In genomic region chr4:53840643-53841042, GRCh38 we compare ENCODE assay signal across 28 cellular contexts.
DNase-seq lines count a peak whose midpoint lies in the region; ATAC-seq and TF ChIP-seq lines count a peak whose summit lies in the region.
"Had no signal": no experiment of that assay in that cellular context is flagged by ENCODE, and none has a peak within 500 bp of the region (broad histone marks: within the 10 kb centered on the region; RNA-seq: fewer than 3 reads in every experiment).

No MANE protein-coding gene starts in this region.

- no TSS peak for BruUV-seq in IMR-90 (replicated peaks; lab: Mats Ljungman, UMichigan)

- no peak overlapping the region for H2BK20ac ChIP-seq in IMR-90 (ENCODE audit: low read depth, low read length)

- CTCF ChIA-PET in IMR-90 (lab: Yijun Ruan, JAX) = no interaction called here

- H3K79me2 ChIP-seq in fibroblast of lung (ENCODE audit: control insufficient read depth, insufficient read depth, low read length) = no peaks in the 10 kb centered on the region

- no peak overlapping the region for H4K8ac ChIP-seq in IMR-90 (ENCODE audit: low read depth in 2 of 2, low read length in 2 of 2)

- peaks cover 10% of the 10 kb centered on the region for H3K4me1 Mint-ChIP-seq in mesothelial cell of epicardium
- H3K4me1 Mint-ChIP-seq: activated naive CD8-positive, alpha-beta T cell treated with anti-CD3 and anti-CD28 coated beads, Interleukin-2, amount 10 ng/mL, durations not matched to agents 7 days and 5 days; brain; CD4-positive, CD25-positive, alpha-beta regulatory T cell had no signal

- no peak overlapping the region for H2AFZ ChIP-seq in IMR-90 (replicated peaks; ENCODE audit: low read length, poor library complexity)
- no peak overlapping the region for H2AFZ ChIP-seq in fibroblast of lung (ENCODE audit: low read length)
- H2AFZ ChIP-seq: GM23248 had no signal

- H3K4me3 Mint-ChIP-seq in mesothelial cell of epicardium = no peak overlapping the region
- H3K4me3 Mint-ChIP-seq: activated CD8-positive, alpha-beta T cell treated with anti-CD3 and anti-CD28 coated beads, Interleukin-2, amount 10 ng/mL, durations not matched to agents 7 days and 5 days; activated naive CD8-positive, alpha-beta T cell treated with anti-CD3 and anti-CD28 coated beads, Interleukin-2, amount 10 ng/mL, durations not matched to agents 7 days and 5 days; brain; CD4-positive, CD25-positive, alpha-beta regulatory T cell; type B pancreatic cell had no signal

- in situ Hi-C loops in IMR-90 (cut with MboI; ENCODE audit: low sequenced_read_pairs) = no loop called here

- H3K9me3 ChIP-seq in IMR-90 (ENCODE audit: control insufficient read depth, insufficient read depth, low read length) (no peaks in the 10 kb centered on the region), RWPE2 (ENCODE audit: severe bottlenecking) (no peaks in the 10 kb centered on the region), fibroblast of lung (ENCODE audit: control insufficient read depth, insufficient read depth, low read depth, low read length) (no peaks in the 10 kb centered on the region)
- H3K9me3 ChIP-seq: colonic mucosa, neutrophil, prostate gland had no signal

- no peak overlapping the region for H2BK120ac ChIP-seq in IMR-90 (ENCODE audit: low read depth, low read length)

- peaks cover 6% of the 10 kb centered on the region for H3K9me3 Mint-ChIP-seq in mesothelial cell of epicardium
- H3K9me3 Mint-ChIP-seq: type B pancreatic cell had no signal

- H3K4me2 ChIP-seq in IMR-90 (ENCODE audit: low read depth, low read length) = peak overlapping the region; percentile 36
- no peak overlapping the region for H3K4me2 ChIP-seq in fibroblast of lung (ENCODE audit: extremely low read depth, insufficient read depth, low read length)

- peak overlapping the region; percentile 29 for H2BK5ac ChIP-seq in IMR-90 (ENCODE audit: low read depth, low read length, poor library complexity, severe bottlenecking)

- WGBS in IMR-90 (ENCODE audit: extremely low coverage in 2 of 2, insufficient read length in 1 of 2), 2 experiments = no CpG with 5 or more reads among the region's 2 CpGs

- H3K56ac ChIP-seq in IMR-90 (ENCODE audit: extremely low read depth, insufficient read depth, low read length) = no peak overlapping the region

- H3K27me3 Mint-ChIP-seq in mesothelial cell of epicardium (ENCODE audit: low read depth) = no peaks in the 10 kb centered on the region

- H4K20me1 ChIP-seq in IMR-90 (ENCODE audit: insufficient read depth, low read length) (no peaks in the 10 kb centered on the region), fibroblast of lung (ENCODE audit: control insufficient read depth, extremely low read depth, insufficient read depth, low read length) (no peaks in the 10 kb centered on the region)

- DNase-seq in IMR-90 (peak; percentile 77), RWPE2 (ENCODE audit: low spot score) (no peak), fibroblast of lung (ENCODE audit: low read depth in 2 of 2) (peak; percentile 33 to 62), omental fat pad (ENCODE audit: low spot score) (no peak), dorsolateral prefrontal cortex (no peak), mesothelial cell of epicardium (ENCODE audit: low spot score in 2 of 2, unreplicated experiment in 2 of 2) (no peak)
- DNase-seq: activated CD8-positive, alpha-beta T cell treated with anti-CD3 and anti-CD28 coated beads, Interleukin-2, amount 10 ng/mL, durations not matched to agents 7 days and 5 days; activated effector memory CD4-positive, alpha-beta T cell treated with anti-CD3 and anti-CD28 coated beads, Interleukin-2, amount 50 U/mL, for 16 hours; activated naive CD8-positive, alpha-beta T cell treated with anti-CD3 and anti-CD28 coated beads, Interleukin-2, amount 10 ng/mL, durations not matched to agents 7 days and 5 days; activated T-cell treated with anti-CD3 and anti-CD28 coated beads for 4 hours; CD4-positive, CD25-positive, alpha-beta regulatory T cell; colonic mucosa; esophagus squamous epithelium; GM23248; Kasumi-1; NCI-H1092 treated with DMSO at 0.1 percent for 48 hours; NCI-H1930; NCI-H345; NCI-H774; SHP77 treated with DMSO at 0.1 percent for 48 hours had no signal

- H2BK15ac ChIP-seq in IMR-90 (ENCODE audit: low read depth, low read length) = no peak overlapping the region; the same call in 2 of the 3 replicates

- H3K36me3 ChIP-seq in IMR-90 (ENCODE audit: control insufficient read depth, insufficient read depth, low read length) = no peaks in the 10 kb centered on the region
- H3K36me3 ChIP-seq in RWPE2 (ENCODE audit: low read depth) = no peaks in the 10 kb centered on the region
- H3K36me3 ChIP-seq in fibroblast of lung (ENCODE audit: control insufficient read depth, insufficient read depth, low read length) = no peaks in the 10 kb centered on the region
- H3K36me3 ChIP-seq: colonic mucosa, esophagus squamous epithelium, neutrophil, prostate gland had no signal

- no peak overlapping the region for H3K14ac ChIP-seq in IMR-90 (replicated peaks; ENCODE audit: low read depth, low read length)

- no peak overlapping the region for H3K23ac ChIP-seq in IMR-90 (ENCODE audit: low read depth, low read length)

- H3K4me1 ChIP-seq in IMR-90 (ENCODE audit: control insufficient read depth, insufficient read depth, low read length) = peaks cover 7% of the 10 kb centered on the region
- no peaks in the 10 kb centered on the region for H3K4me1 ChIP-seq in RWPE2 (ENCODE audit: insufficient read depth, poor library complexity, severe bottlenecking)
- no peaks in the 10 kb centered on the region for H3K4me1 ChIP-seq in fibroblast of lung (ENCODE audit: control insufficient read depth, extremely low read depth, insufficient read depth, low read length)
- H3K4me1 ChIP-seq: colonic mucosa, esophagus squamous epithelium, prostate gland had no signal

- intact Hi-C loops in IMR-90 (cut with micrococcal nuclease) (no loop called here), dorsolateral prefrontal cortex (cut with DNase I) (no loop called here)

- peaks cover 2% of the 10 kb centered on the region for H3K36me3 Mint-ChIP-seq in mesothelial cell of epicardium
- H3K36me3 Mint-ChIP-seq: activated naive CD8-positive, alpha-beta T cell treated with anti-CD3 and anti-CD28 coated beads, Interleukin-2, amount 10 ng/mL, durations not matched to agents 7 days and 5 days; brain; CD4-positive, CD25-positive, alpha-beta regulatory T cell; type B pancreatic cell had no signal

- H3K9ac ChIP-seq in IMR-90 (ENCODE audit: low read depth, low read length) (no peak overlapping the region), fibroblast of lung (ENCODE audit: insufficient read depth, low read length) (no peak overlapping the region)
- H3K9ac ChIP-seq: GM23248 had no signal

- no peak overlapping the region for H4K91ac ChIP-seq in IMR-90 (ENCODE audit: insufficient read depth, low read depth, low read length)

- dilution Hi-C loops in IMR-90 (cut with HindIII; ENCODE audit: low sequenced_read_pairs, unreplicated experiment) = no loop called here

- H3K27ac ChIP-seq in IMR-90 (ENCODE audit: insufficient read depth, low read length) = no peak overlapping the region; the same call in 1 of the 2 replicates
- no peak overlapping the region for H3K27ac ChIP-seq in RWPE2 (ENCODE audit: poor library complexity, severe bottlenecking)
- no peak overlapping the region for H3K27ac ChIP-seq in fibroblast of lung (ENCODE audit: insufficient read depth, low read length)
- no peak overlapping the region for H3K27ac ChIP-seq in dorsolateral prefrontal cortex
- H3K27ac ChIP-seq: colonic mucosa, esophagus squamous epithelium, GM23248, neutrophil, prostate gland had no signal

- no peak overlapping the region for H3K4me3 ChIP-seq in IMR-90 (ENCODE audit: insufficient read depth, low read depth, low read length)
- no peak overlapping the region for H3K4me3 ChIP-seq in RWPE2 (ENCODE audit: severe bottlenecking)
- no peak overlapping the region for H3K4me3 ChIP-seq in fibroblast of lung (replicated peaks in 1 of 4; ENCODE audit: control extremely low read depth in 1 of 4, insufficient read depth in 1 of 4, low read depth in 3 of 4, low read length in 4 of 4)
- no peak overlapping the region for H3K4me3 ChIP-seq in dorsolateral prefrontal cortex
- H3K4me3 ChIP-seq: colonic mucosa, esophagus squamous epithelium, GM23248, lung, prostate gland had no signal

- H4K5ac ChIP-seq in IMR-90 (ENCODE audit: low read depth, low read length) = peak overlapping the region; percentile 36; the same call in 1 of the 2 replicates

- no peaks in the 10 kb centered on the region for H3K79me1 ChIP-seq in IMR-90 (ENCODE audit: low read depth in 1 of 2, low read length in 2 of 2)

- H3K27ac Mint-ChIP-seq in mesothelial cell of epicardium = no peak overlapping the region
- H3K27ac Mint-ChIP-seq: activated CD8-positive, alpha-beta T cell treated with anti-CD3 and anti-CD28 coated beads, Interleukin-2, amount 10 ng/mL, durations not matched to agents 7 days and 5 days; activated naive CD8-positive, alpha-beta T cell treated with anti-CD3 and anti-CD28 coated beads, Interleukin-2, amount 10 ng/mL, durations not matched to agents 7 days and 5 days; brain; type B pancreatic cell had no signal

- H2AK9ac ChIP-seq in IMR-90 (replicated peaks; ENCODE audit: low read depth, low read length, poor library complexity) = no peak overlapping the region

- no peak for TF ChIP-seq POLR2A in IMR-90 (IDR thresholded peaks at IDR 0.05; ENCODE audit: low read depth, low read length)

- TF ChIP-seq CTCF in IMR-90 (conservative IDR thresholded peaks at IDR 0.05; ENCODE audit: low read depth, low read length) (no peak), RWPE2 (IDR thresholded peaks at IDR 0.05; ENCODE audit: poor library complexity, severe bottlenecking) (no peak), fibroblast of lung (conservative IDR thresholded peaks at IDR 0.05 in 1 of 2, IDR thresholded peaks at IDR 0.05 in 1 of 2; ENCODE audit: low read depth in 1 of 2, low read length in 2 of 2) (no peak), omental fat pad (IDR thresholded peaks at IDR 0.05) (no peak), dorsolateral prefrontal cortex (IDR thresholded peaks at IDR 0.05 in 54 of 56, conservative IDR thresholded peaks at IDR 0.05 in 2 of 56; ENCODE audit: low read depth in 1 of 56, partially characterized antibody in 56 of 56) (no peak), mesothelial cell of epicardium (IDR thresholded peaks at IDR 0.05; ENCODE audit: unreplicated experiment) (no peak)

- no peaks in the 10 kb centered on the region for H3K9me1 ChIP-seq in IMR-90 (ENCODE audit: insufficient read depth, low read length)

- H2AK5ac ChIP-seq in IMR-90 (ENCODE audit: low read depth, low read length) = no peak overlapping the region

- H3K27me3 ChIP-seq in IMR-90 (ENCODE audit: control insufficient read depth, insufficient read depth, low read length) = no peaks in the 10 kb centered on the region
- H3K27me3 ChIP-seq in RWPE2 (ENCODE audit: insufficient read depth, poor library complexity, severe bottlenecking) = no peaks in the 10 kb centered on the region
- no peaks in the 10 kb centered on the region for H3K27me3 ChIP-seq in fibroblast of lung (ENCODE audit: control insufficient read depth, insufficient read depth, low read length)
- H3K27me3 ChIP-seq in dorsolateral prefrontal cortex = peaks cover 0 to 9% (median 0%) of the 10 kb centered on the region in 45 donors
- H3K27me3 ChIP-seq: colonic mucosa, esophagus squamous epithelium, neutrophil had no signal

- no peak for TF ChIP-seq RAD21 in IMR-90 (IDR thresholded peaks at IDR 0.05; ENCODE audit: low read length)

- POLR2A ChIA-PET in IMR-90 (lab: Charles Lee; ENCODE audit: unreplicated experiment) = no interaction called here

- no peak overlapping the region for H3K4ac ChIP-seq in IMR-90 (ENCODE audit: low read depth, low read length)

- H3K18ac ChIP-seq in IMR-90 (ENCODE audit: low read depth, low read length) = peak overlapping the region; percentile 46

- peak; percentile 78 for ATAC-seq in IMR-90 (ENCODE audit: low read depth)
- ATAC-seq in RWPE2 (ENCODE audit: low read depth) = peak; percentile 51; the same call in 2 of the 3 replicates
- peak; percentile 59 for ATAC-seq in omental fat pad (ENCODE audit: low FRiP score)
- no peak for ATAC-seq in HG03565 (IDR thresholded peaks at IDR 0.05; ENCODE audit: unreplicated experiment)
- no peak for ATAC-seq in GM21367 (IDR thresholded peaks at IDR 0.05; ENCODE audit: unreplicated experiment)
- ATAC-seq: activated CD4-positive, CD25-positive, alpha-beta regulatory T cell treated with anti-CD3 and anti-CD28 coated beads, Interleukin-2, amount 50 U/mL, for 24 hours; activated CD8-positive, alpha-beta T cell treated with anti-CD3 and anti-CD28 coated beads, Interleukin-2, amount 10 ng/mL, durations not matched to agents 7 days and 5 days had no signal

Comparison
In these comparisons a context has a peak if more than half of its experiments do, and no peak if none do; other contexts are left out.
1. ATAC-seq: peak in IMR-90 (single experiment), RWPE2 (single experiment) and omental fat pad (single experiment); none in HG03565 (single experiment) and GM21367 (single experiment).
2. DNase-seq: peak in IMR-90 (single experiment) and fibroblast of lung (2 of 2); none in RWPE2 (single experiment), omental fat pad (single experiment), dorsolateral prefrontal cortex (0 of 10) and mesothelial cell of epicardium (0 of 2).